Comparison of ENCODE assay signal across 2 cellular contexts in the genomic region with DNA sequence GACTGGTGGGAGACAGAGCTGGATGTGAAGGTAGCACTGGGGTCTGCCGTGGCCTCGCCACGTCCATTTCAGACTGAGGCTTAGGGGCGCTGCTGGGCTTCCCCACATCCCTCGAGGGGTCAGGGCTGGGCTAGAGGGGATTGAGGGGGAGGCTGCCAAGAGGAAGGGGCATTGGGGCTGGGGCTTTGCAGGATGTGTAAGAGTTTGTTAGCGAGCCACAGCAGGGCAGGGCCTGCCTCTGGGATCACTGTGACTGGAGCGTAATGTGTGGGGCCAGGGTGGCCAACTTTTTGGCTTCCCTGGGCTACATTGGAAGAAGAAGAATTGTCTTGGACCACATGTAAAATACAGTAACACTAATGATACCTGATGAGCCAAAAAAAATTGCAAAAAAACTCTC.
TF ChIP-seq lines count a peak whose summit lies in the region.

No MANE protein-coding gene starts in this region.

TF ChIP-seq in A549, 52 proteins besides CTCF, POLR2A, EP300 and RAD21:
- no peak for TF ChIP-seq RNF2 (IDR thresholded peaks at IDR 0.05; ENCODE audit: borderline replicate concordance, low read depth)
- TF ChIP-seq FOSL2 (IDR thresholded peaks at IDR 0.05), result no peak
- TF ChIP-seq FOSL2 (CRISPR knock-in tag; IDR thresholded peaks at IDR 0.05), result no peak
- TF ChIP-seq POLR2AphosphoS2 (conservative IDR thresholded peaks at IDR 0.05; ENCODE audit: low read length), result no peak
- TF ChIP-seq HES2 (IDR thresholded peaks at IDR 0.05), result no peak
- TF ChIP-seq MYC (IDR thresholded peaks at IDR 0.05; ENCODE audit: borderline replicate concordance, low read length), result no peak
- no peak for TF ChIP-seq FOXS1 (CRISPR knock-in tag; IDR thresholded peaks at IDR 0.05)
- TF ChIP-seq GATA3 (IDR thresholded peaks at IDR 0.05; ENCODE audit: borderline replicate concordance), result no peak

TF ChIP-seq in GM23338, 12 proteins besides CTCF, POLR2A, EP300 and RAD21:
- no peak for TF ChIP-seq EZH2 (IDR thresholded peaks at IDR 0.05; ENCODE audit: low read depth, unreplicated experiment)
- no peak for TF ChIP-seq JUNB (IDR thresholded peaks at IDR 0.05; ENCODE audit: unreplicated experiment)
- no peak for TF ChIP-seq NANOG (IDR thresholded peaks at IDR 0.05; ENCODE audit: borderline replicate concordance)
- TF ChIP-seq ZNF462 (CRISPR knock-in tag; IDR thresholded peaks at IDR 0.05), result no peak
- no peak for TF ChIP-seq POLR2AphosphoS5 (IDR thresholded peaks at IDR 0.05; ENCODE audit: low read depth)
- no peak for TF ChIP-seq ZNF331 (CRISPR knock-in tag; IDR thresholded peaks at IDR 0.05; ENCODE audit: low read depth)
- no peak for TF ChIP-seq CREB1 (CRISPR knock-in tag; IDR thresholded peaks at IDR 0.05; ENCODE audit: low read depth)
- TF ChIP-seq, protein P1, sequence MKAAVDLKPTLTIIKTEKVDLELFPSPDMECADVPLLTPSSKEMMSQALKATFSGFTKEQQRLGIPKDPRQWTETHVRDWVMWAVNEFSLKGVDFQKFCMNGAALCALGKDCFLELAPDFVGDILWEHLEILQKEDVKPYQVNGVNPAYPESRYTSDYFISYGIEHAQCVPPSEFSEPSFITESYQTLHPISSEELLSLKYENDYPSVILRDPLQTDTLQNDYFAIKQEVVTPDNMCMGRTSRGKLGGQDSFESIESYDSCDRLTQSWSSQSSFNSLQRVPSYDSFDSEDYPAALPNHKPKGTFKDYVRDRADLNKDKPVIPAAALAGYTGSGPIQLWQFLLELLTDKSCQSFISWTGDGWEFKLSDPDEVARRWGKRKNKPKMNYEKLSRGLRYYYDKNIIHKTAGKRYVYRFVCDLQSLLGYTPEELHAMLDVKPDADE (IDR thresholded peaks at IDR 0.05), result no peak
- no peak for TF ChIP-seq STAT1 (IDR thresholded peaks at IDR 0.05; ENCODE audit: unreplicated experiment)
- no peak for TF ChIP-seq ZNF114 (CRISPR knock-in tag; IDR thresholded peaks at IDR 0.05)
- TF ChIP-seq, protein P2, sequence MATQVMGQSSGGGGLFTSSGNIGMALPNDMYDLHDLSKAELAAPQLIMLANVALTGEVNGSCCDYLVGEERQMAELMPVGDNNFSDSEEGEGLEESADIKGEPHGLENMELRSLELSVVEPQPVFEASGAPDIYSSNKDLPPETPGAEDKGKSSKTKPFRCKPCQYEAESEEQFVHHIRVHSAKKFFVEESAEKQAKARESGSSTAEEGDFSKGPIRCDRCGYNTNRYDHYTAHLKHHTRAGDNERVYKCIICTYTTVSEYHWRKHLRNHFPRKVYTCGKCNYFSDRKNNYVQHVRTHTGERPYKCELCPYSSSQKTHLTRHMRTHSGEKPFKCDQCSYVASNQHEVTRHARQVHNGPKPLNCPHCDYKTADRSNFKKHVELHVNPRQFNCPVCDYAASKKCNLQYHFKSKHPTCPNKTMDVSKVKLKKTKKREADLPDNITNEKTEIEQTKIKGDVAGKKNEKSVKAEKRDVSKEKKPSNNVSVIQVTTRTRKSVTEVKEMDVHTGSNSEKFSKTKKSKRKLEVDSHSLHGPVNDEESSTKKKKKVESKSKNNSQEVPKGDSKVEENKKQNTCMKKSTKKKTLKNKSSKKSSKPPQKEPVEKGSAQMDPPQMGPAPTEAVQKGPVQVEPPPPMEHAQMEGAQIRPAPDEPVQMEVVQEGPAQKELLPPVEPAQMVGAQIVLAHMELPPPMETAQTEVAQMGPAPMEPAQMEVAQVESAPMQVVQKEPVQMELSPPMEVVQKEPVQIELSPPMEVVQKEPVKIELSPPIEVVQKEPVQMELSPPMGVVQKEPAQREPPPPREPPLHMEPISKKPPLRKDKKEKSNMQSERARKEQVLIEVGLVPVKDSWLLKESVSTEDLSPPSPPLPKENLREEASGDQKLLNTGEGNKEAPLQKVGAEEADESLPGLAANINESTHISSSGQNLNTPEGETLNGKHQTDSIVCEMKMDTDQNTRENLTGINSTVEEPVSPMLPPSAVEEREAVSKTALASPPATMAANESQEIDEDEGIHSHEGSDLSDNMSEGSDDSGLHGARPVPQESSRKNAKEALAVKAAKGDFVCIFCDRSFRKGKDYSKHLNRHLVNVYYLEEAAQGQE (IDR thresholded peaks at IDR 0.05; ENCODE audit: unreplicated experiment), result no peak
- no peak for TF ChIP-seq EZH2phosphoT487 (IDR thresholded peaks at IDR 0.05; ENCODE audit: unreplicated experiment)
